Comparison of ENCODE assay signal across 8 cellular contexts in the genomic region with DNA sequence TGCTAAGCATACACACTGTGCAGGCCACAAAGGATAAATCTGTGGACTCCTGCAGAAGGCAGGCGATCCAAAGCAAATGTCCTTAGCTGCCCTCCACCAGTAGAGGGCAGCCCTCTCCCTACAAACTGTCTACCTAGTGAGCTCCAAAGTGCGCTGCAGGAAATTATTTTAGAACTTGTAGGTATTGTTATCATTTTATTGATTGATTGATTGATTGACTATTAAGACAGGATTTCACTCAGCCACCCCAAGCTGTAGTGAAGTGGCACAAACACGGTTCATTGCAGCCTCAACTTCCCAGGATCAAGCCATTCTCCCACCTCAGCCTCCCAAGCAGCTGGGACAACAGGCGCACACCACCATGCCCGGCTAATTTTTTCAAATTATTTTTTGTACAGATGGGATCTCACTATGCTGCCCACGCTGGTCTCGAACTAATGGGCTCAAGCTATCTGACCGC. TPM values are rescaled to one million over a fixed set of nuclear protein-coding genes. Genes with fewer than 3 reads are reported as not detected.
DNase-seq lines count a peak whose midpoint lies in the region; ATAC-seq and TF ChIP-seq lines count a peak whose summit lies in the region.

No MANE protein-coding gene starts in this region.

- peak; percentile 30 for ATAC-seq in HG03066 (IDR thresholded peaks at IDR 0.05; ENCODE audit: low read depth, unreplicated experiment)
- no peak for ATAC-seq in lung (ENCODE audit: insufficient read depth, low FRiP score)
- no peak for ATAC-seq in HG03460 (IDR thresholded peaks at IDR 0.05; ENCODE audit: unreplicated experiment)

- H3K4me1 Mint-ChIP-seq in activated CD4-positive, alpha-beta T cell treated with anti-CD3 and anti-CD28 coated beads, Interleukin-2, amount 10 ng/mL, durations not matched to agents 24 days and 14 days = peaks cover 23% of the 10 kb centered on the region

- H3K27ac ChIP-seq in coronary artery (no peak overlapping the region), lung (ENCODE audit: low read depth in 1 of 2, low read length in 1 of 2) (no peak overlapping the region)

- no peak overlapping the region for H3K4me3 ChIP-seq in coronary artery
- no peak overlapping the region for H3K4me3 ChIP-seq in lung

- H3K4me1 ChIP-seq in lung (ENCODE audit: control insufficient read depth in 2 of 2, insufficient read depth in 2 of 2, low read length in 2 of 2) = peaks cover 0 to 8% of the 10 kb centered on the region in 2 donors

- H3K9me3 Mint-ChIP-seq in activated CD4-positive, alpha-beta T cell treated with anti-CD3 and anti-CD28 coated beads, Interleukin-2, amount 10 ng/mL, durations not matched to agents 24 days and 14 days = no peaks in the 10 kb centered on the region

- peak overlapping the region; percentile 51 for H3K4me3 Mint-ChIP-seq in activated CD4-positive, alpha-beta T cell treated with anti-CD3 and anti-CD28 coated beads, Interleukin-2, amount 10 ng/mL, durations not matched to agents 24 days and 14 days

- DNase-seq in GM10266 (ENCODE audit: extremely low spot score) (peak; percentile 65), NCI-H510A (lab: John Stamatoyannopoulos, UW) (peak; percentile 17), coronary artery (ENCODE audit: low spot score) (no peak), lung (ENCODE audit: low spot score) (peak; percentile 70)
- peak; percentile 91 for DNase-seq in activated CD4-positive, alpha-beta T cell treated with anti-CD3 and anti-CD28 coated beads, Interleukin-2, amount 10 ng/mL, durations not matched to agents 24 days and 14 days
- DNase-seq in stimulated activated CD8-positive, alpha-beta memory T cell treated with anti-CD3 and anti-CD28 coated beads, Interleukin-15, amount 100 ng/mL, for 1 hour (ENCODE audit: low read depth) = peak; percentile 40

- intact Hi-C loops in activated CD4-positive, alpha-beta T cell treated with anti-CD3 and anti-CD28 coated beads, Interleukin-2, amount 10 ng/mL, durations not matched to agents 24 days and 14 days (cut with micrococcal nuclease) = loop anchor here (1.0 kb wide), 3 partner anchors 297 to 513 kb away; no protein-coding TSS in a partner anchor

- 56% methylated on average over 8 of the region's 8 CpGs for WGBS in lung, 2 donors

- no peaks in the 10 kb centered on the region for H3K27me3 Mint-ChIP-seq in activated CD4-positive, alpha-beta T cell treated with anti-CD3 and anti-CD28 coated beads, Interleukin-2, amount 10 ng/mL, durations not matched to agents 24 days and 14 days

- H3K27me3 ChIP-seq in lung (ENCODE audit: control insufficient read depth, insufficient read depth) = no peaks in the 10 kb centered on the region

- peaks cover 2% of the 10 kb centered on the region for H3K36me3 Mint-ChIP-seq in activated CD4-positive, alpha-beta T cell treated with anti-CD3 and anti-CD28 coated beads, Interleukin-2, amount 10 ng/mL, durations not matched to agents 24 days and 14 days (ENCODE audit: low read depth)

- TF ChIP-seq CTCF in GM10266 (IDR thresholded peaks at IDR 0.05; ENCODE audit: control insufficient read depth, insufficient read depth, low read depth, missing control alignments) (peak; percentile 91), coronary artery (IDR thresholded peaks at IDR 0.05) (peak; percentile 74), lung (IDR thresholded peaks at IDR 0.05; ENCODE audit: control extremely low read depth, extremely low read depth) (peak; percentile 82)

- H3K36me3 ChIP-seq in lung (ENCODE audit: control insufficient read depth in 2 of 2, insufficient read depth in 2 of 2, low read length in 2 of 2) = no peaks in the 10 kb centered on the region

- H3K9me3 ChIP-seq in lung (ENCODE audit: control insufficient read depth in 2 of 2, insufficient read depth in 1 of 2, low read length in 1 of 2) = no peaks in the 10 kb centered on the region

- peak overlapping the region; percentile 69 for H3K27ac Mint-ChIP-seq in activated CD4-positive, alpha-beta T cell treated with anti-CD3 and anti-CD28 coated beads, Interleukin-2, amount 10 ng/mL, durations not matched to agents 24 days and 14 days

RNA-seq across cellular contexts. Expression of gene RNF6, which starts 37.3 kb away (rescaled TPM):
- total RNA-seq in activated CD4-positive, alpha-beta T cell treated with anti-CD3 and anti-CD28 coated beads, Interleukin-2, amount 10 ng/mL, durations not matched to agents 24 days and 14 days = 45.8 and 53.4 TPM in 2 replicates
- 10 to 100 TPM; 28.7 to 32.5 TPM for total RNA-seq in lung
- polyA plus RNA-seq in lung = 10 to 100 TPM; 14.7 to 20.7 TPM
